Comparison of ENCODE assay signal across 1 cellular context in genomic region chr12:75939016-75939642, GRCh38.
TF ChIP-seq lines count a peak whose summit lies in the region.

No MANE protein-coding gene starts in this region.

TF ChIP-seq in IMR-90, 13 proteins besides CTCF, POLR2A, EP300 and RAD21:
- TF ChIP-seq BHLHE40 (IDR thresholded peaks at IDR 0.05; ENCODE audit: low read depth, low read length) (no peak), MXI1 (IDR thresholded peaks at IDR 0.05; ENCODE audit: borderline replicate concordance, low read depth, low read length) (no peak), USF2 (IDR thresholded peaks at IDR 0.05; ENCODE audit: low read depth, low read length) (no peak), RCOR1 (IDR thresholded peaks at IDR 0.05; ENCODE audit: insufficient replicate concordance, low read length) (no peak), MAZ (IDR thresholded peaks at IDR 0.05; ENCODE audit: borderline replicate concordance, low read depth, low read length) (no peak), CEBPB (IDR thresholded peaks at IDR 0.05; ENCODE audit: low read depth, low read length) (no peak), RFX5 (IDR thresholded peaks at IDR 0.05; ENCODE audit: low read depth, low read length) (no peak), ELK1 (IDR thresholded peaks at IDR 0.05; ENCODE audit: borderline replicate concordance, low read depth, low read length) (no peak), FOS (IDR thresholded peaks at IDR 0.05; ENCODE audit: low read depth, low read length) (no peak), CHD1 (IDR thresholded peaks at IDR 0.05; ENCODE audit: low read depth, low read length) (no peak), NFE2L2 (IDR thresholded peaks at IDR 0.05; ENCODE audit: low read depth, low read length) (no peak)
